8 cellular contexts compared by ENCODE assay signal in the genomic region with DNA sequence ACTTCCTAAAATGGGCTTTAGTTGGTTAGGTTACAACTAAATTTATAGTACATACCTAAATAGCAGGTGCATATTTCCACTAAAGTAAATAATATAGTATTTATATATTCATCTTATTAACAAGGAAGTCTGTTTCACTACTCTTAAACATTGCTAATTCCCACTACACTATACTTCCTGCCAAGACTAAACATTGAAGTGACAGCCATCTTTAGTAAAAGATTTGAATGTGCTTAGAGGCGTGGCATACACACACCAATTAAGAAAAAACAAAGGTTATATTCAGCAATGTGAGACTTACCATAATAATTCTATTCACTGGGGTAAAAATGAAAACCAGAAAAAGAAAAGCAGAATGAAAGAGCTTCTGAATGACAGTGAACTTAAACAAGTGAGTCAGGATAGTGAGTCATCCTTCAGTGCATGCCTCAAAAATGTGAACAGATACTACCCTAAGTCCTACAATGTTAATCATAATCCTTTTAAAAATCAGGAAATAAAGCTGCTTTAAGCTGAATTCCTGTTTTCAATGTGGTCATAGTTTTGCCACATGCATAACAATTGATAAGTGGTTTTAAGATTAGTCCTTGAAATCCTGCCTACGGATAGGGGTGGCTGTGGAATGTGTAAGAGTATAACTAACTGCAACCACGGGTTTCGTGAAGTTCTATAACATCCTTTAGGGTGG. TPM values are rescaled to one million over a fixed set of nuclear protein-coding genes. Genes with fewer than 3 reads are reported as not detected.
A peak's percentile ranks its signal among the peaks of the same experiment; 100 is the strongest.
DNase-seq lines count a peak whose midpoint lies in the region; ATAC-seq and TF ChIP-seq lines count a peak whose summit lies in the region.

No MANE protein-coding gene starts in this region.

- H3F3A ChIP-seq in SU-DHL-6 (ENCODE audit: insufficient read depth), result peaks cover 61% of the 10 kb centered on the region

- peak overlapping the region; percentile 96 for H3K4me2 ChIP-seq in SU-DHL-6 (ENCODE audit: low read depth, low read length, poor library complexity, severe bottlenecking)

- no peak for TF ChIP-seq POLR2A in heart left ventricle (IDR thresholded peaks at IDR 0.05)
- TF ChIP-seq POLR2A in lower leg skin (IDR thresholded peaks at IDR 0.05), result no peak

- no peaks in the 10 kb centered on the region for H3K9me3 Mint-ChIP-seq in CD4-positive, alpha-beta T cell

- POLR2A ChIA-PET in CD4-positive, alpha-beta T cell (lab: Charles Lee), result interaction anchor here (0.9 kb wide), 1 partner anchor 15 kb away, joined by 3 read pairs; no protein-coding TSS in a partner anchor

- intact Hi-C loops in heart left ventricle (cut with DNase I), result no loop called here
- intact Hi-C loops in left ventricle myocardium superior (cut with micrococcal nuclease), result no loop called here
- intact Hi-C loops in lower leg skin (cut with DNase I; ENCODE audit: low total_unique reads), result no loop called here
- intact Hi-C loops in CD4-positive, alpha-beta T cell (cut with DNase I, micrococcal nuclease), result no loop called here

- H3K4me1 ChIP-seq in heart left ventricle, result peaks cover 0 to 45% (median 6%) of the 10 kb centered on the region in 12 donors

- no peaks in the 10 kb centered on the region for H3K9me2 ChIP-seq in SU-DHL-6 (replicated peaks; ENCODE audit: insufficient read depth, low read length)

- H3K4me1 Mint-ChIP-seq in CD4-positive, alpha-beta T cell (ENCODE audit: low read depth), result peaks cover 9% of the 10 kb centered on the region

- no peak overlapping the region for H2AFZ ChIP-seq in SU-DHL-6 (ENCODE audit: low read depth, low read length, severe bottlenecking)

- ATAC-seq in heart left ventricle, result peak in 3 of 4 donors; percentile 31 to 78 (median 52)
- ATAC-seq in left ventricle myocardium superior, result no peak
- ATAC-seq in CD4-positive, alpha-beta T cell (ENCODE audit: poor library complexity), result no peak

- CTCF ChIA-PET in CD4-positive, alpha-beta T cell (lab: Charles Lee), result no interaction called here

- no peaks in the 10 kb centered on the region for H3K36me3 Mint-ChIP-seq in CD4-positive, alpha-beta T cell (ENCODE audit: low read depth)

- H3K27ac Mint-ChIP-seq in CD4-positive, alpha-beta T cell, result no peak overlapping the region

- H3K27ac ChIP-seq in heart left ventricle, result peak overlapping the region in 1 of 12 donors; percentile 56
- H3K27ac ChIP-seq in SU-DHL-6 (ENCODE audit: low read depth, low read length), result peak overlapping the region; percentile 96
- H3K27ac ChIP-seq in CD4-positive, alpha-beta T cell (ENCODE audit: low read depth, low read length), result no peak overlapping the region

- peaks cover 17% of the 10 kb centered on the region; the same call in 1 of the 2 replicates for H4K20me1 ChIP-seq in SU-DHL-6 (ENCODE audit: low read depth, low read length)

- H3K27me3 ChIP-seq in heart left ventricle (no peaks in the 10 kb centered on the region), SU-DHL-6 (ENCODE audit: low read length) (no peaks in the 10 kb centered on the region)
- H3K27me3 ChIP-seq in CD4-positive, alpha-beta T cell (ENCODE audit: control insufficient read depth, insufficient read depth, low read length), result no peaks in the 10 kb centered on the region

- H3K4me3 ChIP-seq in heart left ventricle (no peak overlapping the region), SU-DHL-6 (ENCODE audit: insufficient read depth, low read length, poor library complexity, severe bottlenecking) (no peak overlapping the region), lower leg skin (ENCODE audit: low read depth, poor library complexity, severe bottlenecking) (no peak overlapping the region)

- H3K36me3 ChIP-seq in heart left ventricle, result no peaks in the 10 kb centered on the region
- no peaks in the 10 kb centered on the region for H3K36me3 ChIP-seq in SU-DHL-6 (ENCODE audit: low read length)

- H3K79me2 ChIP-seq in SU-DHL-6 (ENCODE audit: insufficient read depth, low read length), result peaks cover 96% of the 10 kb centered on the region

- H3K27me3 Mint-ChIP-seq in CD4-positive, alpha-beta T cell, result no peaks in the 10 kb centered on the region

- H3K9ac ChIP-seq in SU-DHL-6 (ENCODE audit: low read length), result no peak overlapping the region

- 67 to 78% (median 75%) methylated on average over 4 of the region's 4 CpGs for WGBS in heart left ventricle, 4 donors
- 64 to 71% methylated on average over 4 of the region's 4 CpGs for WGBS in lower leg skin, 2 donors

- no peak for TF ChIP-seq CTCF in heart left ventricle (IDR thresholded peaks at IDR 0.05)
- TF ChIP-seq CTCF in SU-DHL-6 (IDR thresholded peaks at IDR 0.05; ENCODE audit: insufficient read depth, low read length, poor library complexity, severe bottlenecking), result no peak
- TF ChIP-seq CTCF in lower leg skin (IDR thresholded peaks at IDR 0.05), result no peak
- no peak for TF ChIP-seq CTCF in CD4-positive, alpha-beta T cell (IDR thresholded peaks at IDR 0.05)

- no peak overlapping the region for H3K4me3 Mint-ChIP-seq in CD4-positive, alpha-beta T cell

- DNase-seq in heart left ventricle (no peak), left ventricle myocardium superior (no peak), germinal center (ENCODE audit: low spot score) (peak; percentile 31), lower leg skin (ENCODE audit: low spot score in 2 of 2) (no peak), NCI-H774 (lab: John Stamatoyannopoulos, UW) (no peak), NCI-H146 (lab: John Stamatoyannopoulos, UW) (no peak)
- no peak for DNase-seq in CD4-positive, alpha-beta T cell

- H3K9me3 ChIP-seq in heart left ventricle (peaks cover 0 to 6% (median 0%) of the 10 kb centered on the region in 12 donors), SU-DHL-6 (ENCODE audit: insufficient read depth, low read length) (no peaks in the 10 kb centered on the region)
- no peaks in the 10 kb centered on the region for H3K9me3 ChIP-seq in CD4-positive, alpha-beta T cell (ENCODE audit: control insufficient read depth, low read length)

RNA-seq across cellular contexts. Expression of gene USP6NL, which starts 59.4 kb away (rescaled TPM):
- 10 to 100 TPM in 3 of 9 donors, 1 to 10 TPM in 6; 5.7 to 12.2 (median 9.7) TPM for total RNA-seq in heart left ventricle
- 1 to 10 TPM; 1.3 to 8.6 TPM for polyA plus RNA-seq in heart left ventricle
- total RNA-seq in left ventricle myocardium superior, result 6.9 TPM
- total RNA-seq in lower leg skin, result 10 to 100 TPM; 19.6 to 29.4 (median 25.2) TPM
- 1 to 10 TPM; 5.2 to 5.6 TPM for total RNA-seq in CD4-positive, alpha-beta T cell

Comparison
In these comparisons a context has a peak if more than half of its experiments do, and no peak if none do; other contexts are left out.
1. ATAC-seq: peak in heart left ventricle (3 of 4); none in left ventricle myocardium superior (single experiment) and CD4-positive, alpha-beta T cell (single experiment).